Comparison of ENCODE assay signal across 18 cellular contexts in genomic region chr20:5938456-5939029, GRCh38. TPM values are rescaled to one million over a fixed set of nuclear protein-coding genes. Genes with fewer than 3 reads are reported as not detected.
A peak's percentile ranks its signal among the peaks of the same experiment; 100 is the strongest.
DNase-seq lines count a peak whose midpoint lies in the region; ATAC-seq and TF ChIP-seq lines count a peak whose summit lies in the region.
"Had no signal": no experiment of that assay in that cellular context is flagged by ENCODE, and none has a peak within 500 bp of the region (broad histone marks: within the 10 kb centered on the region; RNA-seq: fewer than 3 reads in every experiment).

No MANE protein-coding gene starts in this region.

- H3K27ac Mint-ChIP-seq in activated T-cell treated with anti-CD3 and anti-CD28 coated beads, Interleukin-2, amount 50 U/mL, for 24 hours, result peak overlapping the region; percentile 66
- peak overlapping the region; percentile 57 for H3K27ac Mint-ChIP-seq in stimulated activated naive CD8-positive, alpha-beta T cell treated with anti-CD3 and anti-CD28 coated beads, Interleukin-15, Interleukin-2, amounts not matched to agents 100 ng/mL and 50 ng/mL, for 24 hours
- H3K27ac Mint-ChIP-seq: B cell; CD4-positive, alpha-beta T cell; CD8-positive, alpha-beta T cell had no signal

- intact Hi-C loops in head of caudate nucleus (cut with DNase I), result no loop called here

- no peak overlapping the region for H3K4me3 Mint-ChIP-seq in activated T-cell treated with anti-CD3 and anti-CD28 coated beads, Interleukin-2, amount 50 U/mL, for 24 hours
- H3K4me3 Mint-ChIP-seq in stimulated activated naive CD8-positive, alpha-beta T cell treated with anti-CD3 and anti-CD28 coated beads, Interleukin-15, Interleukin-2, amounts not matched to agents 100 ng/mL and 50 ng/mL, for 24 hours, result no peak overlapping the region
- H3K4me3 Mint-ChIP-seq: B cell; CD4-positive, alpha-beta T cell; CD8-positive, alpha-beta T cell had no signal

- H3K27me3 Mint-ChIP-seq in activated T-cell treated with anti-CD3 and anti-CD28 coated beads, Interleukin-2, amount 50 U/mL, for 24 hours, result no peaks in the 10 kb centered on the region
- H3K27me3 Mint-ChIP-seq in stimulated activated naive CD8-positive, alpha-beta T cell treated with anti-CD3 and anti-CD28 coated beads, Interleukin-15, Interleukin-2, amounts not matched to agents 100 ng/mL and 50 ng/mL, for 24 hours, result no peaks in the 10 kb centered on the region
- H3K27me3 Mint-ChIP-seq: B cell; CD4-positive, alpha-beta T cell had no signal

- no peaks in the 10 kb centered on the region for H3K27me3 ChIP-seq in upper lobe of left lung
- H3K27me3 ChIP-seq: BLaER1 treated with 17β-estradiol and CSF1 and Interleukin-3, amounts not matched to agents 10 nM and 100 nM had no signal

- peaks cover 12 to 65% (median 47%) of the 10 kb centered on the region in 4 donors for H3K36me3 ChIP-seq in upper lobe of left lung

- no peak overlapping the region for H3K4me3 ChIP-seq in upper lobe of left lung
- H3K4me3 ChIP-seq: A549; BLaER1 treated with 17β-estradiol and CSF1 and Interleukin-3, amounts not matched to agents 10 nM and 100 nM had no signal

- H3K4me1 ChIP-seq in upper lobe of left lung, result no peaks in the 10 kb centered on the region
- H3K4me1 ChIP-seq: A549, Caco-2 had no signal

- H3K36me3 Mint-ChIP-seq in activated T-cell treated with anti-CD3 and anti-CD28 coated beads, Interleukin-2, amount 50 U/mL, for 24 hours (ENCODE audit: low read depth), result peaks cover 63% of the 10 kb centered on the region
- peaks cover 50% of the 10 kb centered on the region for H3K36me3 Mint-ChIP-seq in stimulated activated naive CD8-positive, alpha-beta T cell treated with anti-CD3 and anti-CD28 coated beads, Interleukin-15, Interleukin-2, amounts not matched to agents 100 ng/mL and 50 ng/mL, for 24 hours (ENCODE audit: low read depth)

- no peak for TF ChIP-seq EP300 in upper lobe of left lung (IDR thresholded peaks at IDR 0.05)

- WGBS in upper lobe of left lung, 2 donors, result 79 to 81% methylated on average over 6 of the region's 6 CpGs

- ATAC-seq in stimulated activated naive CD8-positive, alpha-beta T cell treated with anti-CD3 and anti-CD28 coated beads, Interleukin-15, Interleukin-2, amounts not matched to agents 100 U/mL and 50 U/mL, for 24 hours, result no peak
- ATAC-seq in upper lobe of left lung (ENCODE audit: low FRiP score in 2 of 2), result no peak
- ATAC-seq: A549; CD8-positive, alpha-beta T cell had no signal

- no peak for DNase-seq in activated T-cell treated with anti-CD3 and anti-CD28 coated beads, Interleukin-2, amount 50 U/mL, for 24 hours
- DNase-seq in activated T-cell treated with anti-CD3 and anti-CD28 coated beads for 4 hours (no peak), head of caudate nucleus (peak in 23 of 42 donors; percentile 5 to 72 (median 36)), upper lobe of left lung (no peak)
- DNase-seq in stimulated activated naive CD8-positive, alpha-beta T cell treated with anti-CD3 and anti-CD28 coated beads, Interleukin-15, Interleukin-2, amounts not matched to agents 100 U/mL and 50 U/mL, for 24 hours, result no peak
- DNase-seq: AML-193; Caco-2; Calu3; CD4-positive, alpha-beta T cell; CD8-positive, alpha-beta T cell; DMS79 treated with DMSO at 0.1 percent for 48 hours; GF-D8 had no signal

- H3K27ac ChIP-seq in upper lobe of left lung, result no peak overlapping the region
- H3K27ac ChIP-seq: 22Rv1; A549; BLaER1 treated with 17β-estradiol and CSF1 and Interleukin-3, amounts not matched to agents 10 nM and 100 nM; C4-2B had no signal

- no peak for TF ChIP-seq POLR2A in upper lobe of left lung (IDR thresholded peaks at IDR 0.05)

- H3K9me3 Mint-ChIP-seq in activated T-cell treated with anti-CD3 and anti-CD28 coated beads, Interleukin-2, amount 50 U/mL, for 24 hours, result no peaks in the 10 kb centered on the region
- no peaks in the 10 kb centered on the region for H3K9me3 Mint-ChIP-seq in stimulated activated naive CD8-positive, alpha-beta T cell treated with anti-CD3 and anti-CD28 coated beads, Interleukin-15, Interleukin-2, amounts not matched to agents 100 ng/mL and 50 ng/mL, for 24 hours
- H3K9me3 Mint-ChIP-seq: CD4-positive, alpha-beta T cell; CD8-positive, alpha-beta T cell had no signal

- no peaks in the 10 kb centered on the region for H3K9me3 ChIP-seq in upper lobe of left lung
- H3K9me3 ChIP-seq: A549; BLaER1 treated with 17β-estradiol and CSF1 and Interleukin-3, amounts not matched to agents 10 nM and 100 nM; Caco-2 had no signal

- peaks cover 6% of the 10 kb centered on the region for H3K4me1 Mint-ChIP-seq in activated T-cell treated with anti-CD3 and anti-CD28 coated beads, Interleukin-2, amount 50 U/mL, for 24 hours (ENCODE audit: low read depth)
- H3K4me1 Mint-ChIP-seq in stimulated activated naive CD8-positive, alpha-beta T cell treated with anti-CD3 and anti-CD28 coated beads, Interleukin-15, Interleukin-2, amounts not matched to agents 100 ng/mL and 50 ng/mL, for 24 hours (ENCODE audit: low read depth), result peaks cover 18% of the 10 kb centered on the region

- no peak for TF ChIP-seq CTCF in upper lobe of left lung (IDR thresholded peaks at IDR 0.05)

RNA-seq across cellular contexts. Expression of gene TRMT6, which starts 11.8 kb away (rescaled TPM):
- 10 to 100 TPM in 2 of 6 donors, 1 to 10 TPM in 4; 3.9 to 14.3 (median 7.7) TPM for total RNA-seq in upper lobe of left lung

RNA-seq across cellular contexts. Expression of gene MCM8, which starts 11.9 kb away (rescaled TPM):
- 1 to 10 TPM; 2.9 to 7.5 (median 3.9) TPM for total RNA-seq in upper lobe of left lung

RNA-seq across cellular contexts. Expression of gene CHGB, which starts 27.2 kb away (rescaled TPM):
- total RNA-seq in upper lobe of left lung, result under 1 TPM in 3 of 6 donors, not detected in 3; 0.30 to 0.40 (median 0.30) TPM
- total RNA-seq: B cell; Calu3; CD8-positive, alpha-beta T cell had no signal

Comparison
In these comparisons a context has a peak if more than half of its experiments do, and no peak if none do; other contexts are left out.
1. DNase-seq: peak in head of caudate nucleus (23 of 42); none in activated T-cell treated with anti-CD3 and anti-CD28 coated beads, Interleukin-2, amount 50 U/mL, for 24 hours (single experiment), activated T-cell treated with anti-CD3 and anti-CD28 coated beads for 4 hours (single experiment), stimulated activated naive CD8-positive, alpha-beta T cell treated with anti-CD3 and anti-CD28 coated beads, Interleukin-15, Interleukin-2, amounts not matched to agents 100 U/mL and 50 U/mL, for 24 hours (single experiment) and upper lobe of left lung (0 of 2).